9 cellular contexts compared by ENCODE assay signal in genomic region chr1:233240839-233241682, GRCh38. TPM values are rescaled to one million over a fixed set of nuclear protein-coding genes. Genes with fewer than 3 reads are reported as not detected.
DNase-seq lines count a peak whose midpoint lies in the region; ATAC-seq, FAIRE-seq and TF ChIP-seq lines count a peak whose summit lies in the region.
"Had no signal": no experiment of that assay in that cellular context is flagged by ENCODE, and none has a peak within 500 bp of the region (broad histone marks: within the 10 kb centered on the region; RNA-seq: fewer than 3 reads in every experiment).

No MANE protein-coding gene starts in this region.

- no peaks in the 10 kb centered on the region for H3K9me3 ChIP-seq in HEK293 (ENCODE audit: control insufficient read depth, insufficient read depth, low read depth, low read length)
- H3K9me3 ChIP-seq in Peyer's patch, result no peaks in the 10 kb centered on the region
- no peaks in the 10 kb centered on the region for H3K9me3 ChIP-seq in endocrine pancreas (ENCODE audit: control insufficient read depth, low read length)
- H3K9me3 ChIP-seq: BLaER1 treated with 17β-estradiol and CSF1 and Interleukin-3, amounts not matched to agents 10 nM and 100 nM had no signal

- no peak overlapping the region for H2AK5ac ChIP-seq in mesendoderm (ENCODE audit: low read length)

- no peaks in the 10 kb centered on the region for H3K79me1 ChIP-seq in mesendoderm (ENCODE audit: low read length)

- H2BK15ac ChIP-seq in mesendoderm (replicated peaks; ENCODE audit: low read depth), result no peak overlapping the region

- H4K5ac ChIP-seq in mesendoderm (ENCODE audit: low read length), result no peak overlapping the region

- POLR2A ChIA-PET in HEK293 (lab: Yijun Ruan, JAX), result interaction anchor here (0.6 to 2.3 kb wide), 5 partner anchors 27 to 642 kb away, joined by 3 to 8 read pairs (median 4); partner anchors contain the start of gene SIPA1L2

- DNase-seq in DMS53 (lab: John Stamatoyannopoulos, UW), result peak; percentile 49
- DNase-seq in DMS53 treated with DMSO at 0.1 percent for 48 hours (lab: John Stamatoyannopoulos, UW; ENCODE audit: unreplicated experiment), result no peak
- DNase-seq in Peyer's patch, result peak in 2 of 3 donors; percentile 67 to 72
- peak; percentile 65 for DNase-seq in mesendoderm
- no peak for DNase-seq in RCC 7860 (ENCODE audit: low spot score)

- peak overlapping the region; percentile 28 for H3K18ac ChIP-seq in mesendoderm (ENCODE audit: low read length)

- H3K23ac ChIP-seq in mesendoderm (ENCODE audit: low read length), result no peak overlapping the region

- TF ChIP-seq POLR2A in Peyer's patch (IDR thresholded peaks at IDR 0.05), result no peak

- no peak overlapping the region for H3K4me2 ChIP-seq in mesendoderm (ENCODE audit: low read length)

- H3K27me3 ChIP-seq in Peyer's patch (no peaks in the 10 kb centered on the region), endocrine pancreas (ENCODE audit: control insufficient read depth, insufficient read depth, low read length) (no peaks in the 10 kb centered on the region), mesendoderm (ENCODE audit: insufficient read depth, low read length, poor library complexity) (no peaks in the 10 kb centered on the region)
- H3K27me3 ChIP-seq: BLaER1 treated with 17β-estradiol and CSF1 and Interleukin-3, amounts not matched to agents 10 nM and 100 nM had no signal

- H3K4me1 ChIP-seq in HEK293 (ENCODE audit: control insufficient read depth, insufficient read depth, low read length) (peaks cover 41% of the 10 kb centered on the region), Peyer's patch (peaks cover 0 to 30% (median 0%) of the 10 kb centered on the region in 4 donors), endocrine pancreas (ENCODE audit: control insufficient read depth, insufficient read depth, low read length) (no peaks in the 10 kb centered on the region), mesendoderm (ENCODE audit: control insufficient read depth, low read depth, low read length) (no peaks in the 10 kb centered on the region)

- H3K79me2 ChIP-seq in mesendoderm (ENCODE audit: control insufficient read depth, insufficient read depth, low read length), result no peaks in the 10 kb centered on the region

- CTCF ChIA-PET in HEK293 (lab: Yijun Ruan, JAX), result interaction anchor here (0.6 to 2.0 kb wide), 17 partner anchors 13 to 1485 kb away, joined by 3 to 8 read pairs (median 3); no protein-coding TSS in a partner anchor

- FAIRE-seq in RCC 7860 (lab: Jason Lieb, UNC), result no peak

- H3K9ac ChIP-seq in endocrine pancreas (ENCODE audit: control insufficient read depth, insufficient read depth, low read length) (peak overlapping the region; percentile 4), mesendoderm (ENCODE audit: low read length) (no peak overlapping the region)
- H3K9ac ChIP-seq: BLaER1 treated with 17β-estradiol and CSF1 and Interleukin-3, amounts not matched to agents 10 nM and 100 nM had no signal

- no peak overlapping the region for H4K8ac ChIP-seq in mesendoderm (ENCODE audit: low read depth, low read length)

- H3K56ac ChIP-seq in mesendoderm (ENCODE audit: low read length), result no peak overlapping the region

- H3K4me3 ChIP-seq in HEK293 (ENCODE audit: low read depth, low read length) (no peak overlapping the region), Peyer's patch (peak overlapping the region in 2 of 4 donors; percentile 15 to 24), endocrine pancreas (ENCODE audit: control insufficient read depth, insufficient read depth, low read length) (peak overlapping the region; percentile 28), mesendoderm (ENCODE audit: low read length) (no peak overlapping the region)
- H3K4me3 ChIP-seq: BLaER1 treated with 17β-estradiol and CSF1 and Interleukin-3, amounts not matched to agents 10 nM and 100 nM had no signal

- WGBS in mesendoderm (ENCODE audit: extremely low coverage, insufficient coverage, low lambda C conversion rate), result no CpG with 5 or more reads among the region's 8 CpGs

- TF ChIP-seq CTCF in HEK293 (tag by site-specific recombination; IDR thresholded peaks at IDR 0.05) (peak; percentile 95), Peyer's patch (IDR thresholded peaks at IDR 0.05) (peak in 4 of 6 experiments; percentile 52 to 88 (median 85))

- no peak overlapping the region for H2BK5ac ChIP-seq in mesendoderm (ENCODE audit: low read length)

- H2BK120ac ChIP-seq in mesendoderm (ENCODE audit: low read depth, low read length), result no peak overlapping the region

- no peak for ATAC-seq in GM19455 (IDR thresholded peaks at IDR 0.05; ENCODE audit: unreplicated experiment)

- H3K36me3 ChIP-seq in HEK293 (ENCODE audit: control insufficient read depth in 2 of 2, insufficient read depth in 1 of 2, low read length in 2 of 2), result peaks cover 0 to 9% of the 10 kb centered on the region in 2 experiments
- no peaks in the 10 kb centered on the region for H3K36me3 ChIP-seq in Peyer's patch
- H3K36me3 ChIP-seq in endocrine pancreas (ENCODE audit: control insufficient read depth, insufficient read depth, low read length), result no peaks in the 10 kb centered on the region
- H3K36me3 ChIP-seq in mesendoderm (ENCODE audit: control insufficient read depth, insufficient read depth, low read length), result no peaks in the 10 kb centered on the region

- peak overlapping the region; percentile 44 for H3K27ac ChIP-seq in HEK293 (ENCODE audit: extremely low read depth, low read depth, low read length)
- H3K27ac ChIP-seq in Peyer's patch, result no peak overlapping the region
- no peak overlapping the region for H3K27ac ChIP-seq in mesendoderm (ENCODE audit: low read depth, low read length)
- H3K27ac ChIP-seq: BLaER1 treated with 17β-estradiol and CSF1 and Interleukin-3, amounts not matched to agents 10 nM and 100 nM had no signal

- no peak overlapping the region for H3K4ac ChIP-seq in mesendoderm (ENCODE audit: low read depth, low read length)

TF ChIP-seq in HEK293, 187 proteins besides CTCF, POLR2A, EP300 and RAD21 (continues in another document):
- TF ChIP-seq ZFP69B (tag by site-specific recombination; IDR thresholded peaks at IDR 0.05), result peak; percentile 21; the same call in 1 of the 2 replicates
- TF ChIP-seq MZF1 (tag by site-specific recombination; IDR thresholded peaks at IDR 0.05; ENCODE audit: borderline replicate concordance), result no peak
- peak; percentile 26; the same call in 1 of the 2 replicates for TF ChIP-seq ZNF561 (tag by site-specific recombination; IDR thresholded peaks at IDR 0.05; ENCODE audit: borderline replicate concordance)
- no peak for TF ChIP-seq HIC1 (tag by site-specific recombination; IDR thresholded peaks at IDR 0.05)
- TF ChIP-seq ZNF670 (tag by site-specific recombination; IDR thresholded peaks at IDR 0.05; ENCODE audit: low read depth), result no peak
- TF ChIP-seq ZNF645 (tag by site-specific recombination; IDR thresholded peaks at IDR 0.05), result no peak
- no peak for TF ChIP-seq ZBTB7A (tag by site-specific recombination; IDR thresholded peaks at IDR 0.05; ENCODE audit: low read depth)
- no peak for TF ChIP-seq ZNF362 (tag by site-specific recombination; IDR thresholded peaks at IDR 0.05)
- TF ChIP-seq PRDM1 (tag by site-specific recombination; IDR thresholded peaks at IDR 0.05), result peak; percentile 99
- no peak for TF ChIP-seq PBX3 (CRISPR knock-in tag; IDR thresholded peaks at IDR 0.05)

RNA-seq across cellular contexts. Expression of gene PCNX2, which starts 54.5 kb away (rescaled TPM):
- total RNA-seq in Peyer's patch, result 10 to 100 TPM in 3 of 4 donors, 1 to 10 TPM in 1; 6.3 to 79.2 (median 18.9) TPM
- 20.1 TPM for polyA plus RNA-seq in mesendoderm (2013, experiment 1 of 2)
- polyA plus RNA-seq in mesendoderm (2013, experiment 2 of 2), result 17.6 TPM

Comparison
In these comparisons a context has a peak if more than half of its experiments do, and no peak if none do; other contexts are left out.
1. DNase-seq: peak in DMS53 (single experiment), Peyer's patch (2 of 3) and mesendoderm (single experiment); none in DMS53 treated with DMSO at 0.1 percent for 48 hours (single experiment) and RCC 7860 (single experiment).